In the genomic region with DNA sequence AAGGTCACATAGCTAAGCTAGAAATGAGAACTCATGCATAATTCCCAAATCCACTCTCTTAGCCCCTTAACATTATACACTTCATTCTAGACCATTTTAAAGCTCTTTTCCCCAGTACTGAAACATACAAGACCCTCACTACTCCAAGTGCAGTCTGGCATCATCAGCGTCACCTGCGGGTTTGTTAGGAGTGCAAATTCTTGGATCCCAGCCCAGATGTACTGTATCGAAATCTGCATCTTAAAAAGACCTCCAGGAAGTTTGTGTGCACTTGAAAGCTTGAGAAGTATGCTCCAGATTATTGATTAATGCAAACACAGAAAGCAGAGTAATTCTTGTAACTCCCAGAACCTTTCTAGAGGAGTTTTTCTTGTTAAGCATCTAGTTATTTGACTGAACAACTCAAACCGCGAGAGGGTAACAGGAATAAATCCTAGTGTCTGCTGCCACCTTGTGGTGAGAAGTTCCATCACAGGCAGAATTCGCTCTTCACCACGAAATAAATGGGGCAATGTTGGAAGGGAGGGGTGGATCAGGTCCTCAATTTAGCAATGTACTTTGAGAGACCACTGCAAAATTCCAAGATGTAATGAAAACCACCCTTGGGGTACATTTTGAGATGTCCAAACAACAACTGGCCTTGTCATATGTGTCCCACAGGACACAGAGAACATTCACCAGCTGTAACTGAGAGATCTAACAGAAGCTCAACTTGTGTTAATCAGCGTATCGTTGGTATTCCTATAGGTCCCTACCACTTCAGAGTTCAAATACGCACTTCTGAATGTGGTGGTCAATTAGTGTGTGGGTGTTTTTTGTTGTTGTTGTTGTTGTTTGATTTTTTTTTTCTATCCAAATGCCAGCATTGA, we compare ENCODE assay signal across 8 cellular contexts. TPM values are rescaled to one million over a fixed set of nuclear protein-coding genes. Genes with fewer than 3 reads are reported as not detected.
DNase-seq lines count a peak whose midpoint lies in the region; ATAC-seq lines count a peak whose summit lies in the region.

No MANE protein-coding gene starts in this region.

- DNase-seq in DMS 273 (lab: John Stamatoyannopoulos, UW; ENCODE audit: unreplicated experiment) (peak; percentile 75), DMS 273 treated with DMSO at 0.1 percent for 48 hours (lab: John Stamatoyannopoulos, UW) (no peak), NCI-H2081 treated with DMSO at 0.1 percent for 48 hours (lab: John Stamatoyannopoulos, UW) (peak; percentile 5), left lobe of liver (ENCODE audit: low spot score) (peak; percentile 55)
- DNase-seq in activated CD4-positive, CD25-positive, alpha-beta regulatory T cell (lab: John Stamatoyannopoulos, UW), result peak; percentile 6 to 42 (median 26)
- peak; percentile 29 to 49 for DNase-seq in central memory CD8-positive, alpha-beta T cell (ENCODE audit: low spot score in 2 of 2)
- DNase-seq in stimulated activated CD4-positive, alpha-beta T cell treated with anti-CD3 and anti-CD28 coated beads, TNF-alpha, amount 100 ng/mL, for 4 hours (ENCODE audit: low read depth in 3 of 3), result peak; percentile 18 to 40 (median 23)

- H3K36me3 Mint-ChIP-seq in central memory CD8-positive, alpha-beta T cell (ENCODE audit: insufficient read depth), result peaks cover 2% of the 10 kb centered on the region

- peaks cover 4% of the 10 kb centered on the region for H3K4me1 Mint-ChIP-seq in central memory CD8-positive, alpha-beta T cell

- H3K27ac Mint-ChIP-seq in central memory CD8-positive, alpha-beta T cell (ENCODE audit: low read depth), result no peak overlapping the region

- no peaks in the 10 kb centered on the region for H3K27me3 Mint-ChIP-seq in central memory CD8-positive, alpha-beta T cell

- H3K9me3 Mint-ChIP-seq in central memory CD8-positive, alpha-beta T cell, result no peaks in the 10 kb centered on the region

- no peak overlapping the region for H3K4me3 Mint-ChIP-seq in central memory CD8-positive, alpha-beta T cell

- ATAC-seq in HG02678 (IDR thresholded peaks at IDR 0.05; ENCODE audit: unreplicated experiment), result peak; percentile 82
- no peak for ATAC-seq in central memory CD8-positive, alpha-beta T cell (replicated peaks; ENCODE audit: extremely low read depth, poor library complexity, severe bottlenecking)
- ATAC-seq in left lobe of liver, result peak; percentile 93

RNA-seq across cellular contexts. Expression of a gene that starts 0.6 kb away (rescaled TPM):
- not detected for total RNA-seq in left lobe of liver

RNA-seq across cellular contexts. Expression of a gene that starts 45.1 kb away (rescaled TPM):
- total RNA-seq in left lobe of liver, result 20.8 TPM

RNA-seq across cellular contexts. Expression of a gene that starts 45.2 kb away (rescaled TPM):
- total RNA-seq in left lobe of liver, result 12.7 TPM
